Comparison of ENCODE assay signal across 28 cellular contexts in the genomic region with DNA sequence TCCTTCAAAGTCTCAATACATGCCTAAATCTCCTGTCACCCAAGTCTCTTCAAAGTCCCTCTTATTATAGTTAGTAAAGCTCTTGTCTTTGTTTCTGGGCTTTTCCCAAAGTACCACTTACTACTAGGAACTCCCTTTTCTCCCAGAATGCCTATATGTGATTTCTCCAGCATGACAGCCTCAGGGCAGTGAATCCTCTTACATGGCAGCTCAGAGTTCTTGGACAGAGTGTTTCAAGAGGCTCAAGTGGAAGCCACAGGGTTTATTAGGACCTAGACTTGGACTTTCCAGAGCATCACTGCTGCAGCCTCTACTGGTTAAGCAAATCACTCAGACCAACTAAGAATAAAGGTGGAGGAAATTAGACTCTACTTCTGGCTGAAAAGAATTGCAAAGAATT.
"Had no signal": no experiment of that assay in that cellular context is flagged by ENCODE, and none has a peak within 500 bp of the region (broad histone marks: within the 10 kb centered on the region; RNA-seq: fewer than 3 reads in every experiment).

No MANE protein-coding gene starts in this region.

- H3K27ac Mint-ChIP-seq: activated B cell treated with CpG ODN at 0.5 μM for 24 hours; activated CD4-positive, alpha-beta T cell treated with anti-CD3 and anti-CD28 coated beads for 36 hours; activated naive CD8-positive, alpha-beta T cell; activated T-cell treated with anti-CD3 and anti-CD28 coated beads, Interleukin-2, amount 50 U/mL, for 24 hours; activated T-helper 2 cell treated with anti-CD3 and anti-CD28 coated beads, Interferon-gamma antibody, Interleukin-2, Interleukin-4, amounts not matched to agents 10 μg/mL and 5 μg/mL and 100 μg/mL, durations not matched to agents 14 hours and 24 hours and 36 hours; immature natural killer cell; naive B cell; stimulated activated naive B cell treated with anti-CD40 and anti-IgM and Interleukin-4, amounts not matched to agents 10 μg/mL and 1 μg/mL and 100 μg/mL, for 72 hours had no signal

- H3K27ac ChIP-seq: adrenal gland, ascending aorta, brain microvascular endothelial cell, foreskin keratinocyte, hepatocyte, lower lobe of right lung, right lobe of liver, skin epidermis, transverse colon, vagina had no signal

- H3K4me3 Mint-ChIP-seq: activated B cell treated with CpG ODN at 0.5 μM for 24 hours; activated CD4-positive, alpha-beta T cell treated with anti-CD3 and anti-CD28 coated beads for 36 hours; activated naive CD8-positive, alpha-beta T cell; activated T-cell treated with anti-CD3 and anti-CD28 coated beads, Interleukin-2, amount 50 U/mL, for 24 hours; immature natural killer cell; naive B cell; stimulated activated naive B cell treated with anti-CD40 and anti-IgM and Interleukin-4, amounts not matched to agents 10 μg/mL and 1 μg/mL and 100 μg/mL, for 72 hours had no signal

- DNase-seq: activated B cell treated with CpG ODN at 0.5 μM for 24 hours; activated CD4-positive, alpha-beta T cell treated with anti-CD3 and anti-CD28 coated beads for 36 hours; activated CD4-positive, alpha-beta T cell treated with anti-CD3 and anti-CD28 coated beads, Interleukin-2, amount 50 U/mL, for 4 hours; activated CD8-positive, alpha-beta memory T cell treated with anti-CD3 and anti-CD28 coated beads for 24 hours; activated CD8-positive, alpha-beta memory T cell treated with anti-CD3 and anti-CD28 coated beads, Interleukin-2, amount 50 U/mL, for 4 hours; activated naive CD4-positive, alpha-beta T cell; activated T-cell treated with anti-CD3 and anti-CD28 coated beads, Interleukin-2, amount 50 U/mL, for 24 hours; adrenal gland; brain microvascular endothelial cell; caudate nucleus; dermis blood vessel endothelial cell; effector CD8-positive, alpha-beta T cell; foreskin keratinocyte; immature natural killer cell; lower lobe of right lung; naive B cell; posterior cingulate gyrus; right lobe of liver; stimulated activated CD8-positive, alpha-beta memory T cell treated with anti-CD3 and anti-CD28 coated beads, Interleukin-4, amount 100 ng/mL, for 48 hours; stimulated activated naive B cell treated with anti-CD40 and anti-IgM and Interleukin-4, amounts not matched to agents 10 μg/mL and 1 μg/mL and 100 μg/mL, for 72 hours; transverse colon had no signal

- H3K4me1 Mint-ChIP-seq: activated B cell treated with CpG ODN at 0.5 μM for 24 hours; activated CD4-positive, alpha-beta T cell treated with anti-CD3 and anti-CD28 coated beads for 36 hours; immature natural killer cell; naive B cell; stimulated activated naive B cell treated with anti-CD40 and anti-IgM and Interleukin-4, amounts not matched to agents 10 μg/mL and 1 μg/mL and 100 μg/mL, for 72 hours had no signal

- H3K36me3 Mint-ChIP-seq: activated naive CD8-positive, alpha-beta T cell; immature natural killer cell; naive B cell; stimulated activated naive B cell treated with anti-CD40 and anti-IgM and Interleukin-4, amounts not matched to agents 10 μg/mL and 1 μg/mL and 100 μg/mL, for 72 hours had no signal

- ATAC-seq: activated CD4-positive, alpha-beta T cell treated with anti-CD3 and anti-CD28 coated beads for 36 hours; foreskin keratinocyte; left lobe of liver; lower lobe of right lung; right lobe of liver; stimulated activated naive B cell treated with anti-CD40 and anti-IgM and Interleukin-4, amounts not matched to agents 10 μg/mL and 1 μg/mL and 100 μg/mL, for 72 hours had no signal

- H3K9me3 ChIP-seq: ascending aorta, lower lobe of right lung, right lobe of liver, transverse colon, vagina had no signal

- H3K27me3 ChIP-seq: adrenal gland, ascending aorta, brain microvascular endothelial cell, foreskin keratinocyte, hepatocyte, right lobe of liver, transverse colon, vagina had no signal

- H3K27me3 Mint-ChIP-seq: activated CD4-positive, alpha-beta T cell treated with anti-CD3 and anti-CD28 coated beads for 36 hours had no signal

- H3K4me3 ChIP-seq: adrenal gland, ascending aorta, hepatocyte, lower lobe of right lung, right lobe of liver, skin epidermis, transverse colon, vagina had no signal

- H3K9me3 Mint-ChIP-seq: activated B cell treated with CpG ODN at 0.5 μM for 24 hours; activated T-cell treated with anti-CD3 and anti-CD28 coated beads, Interleukin-2, amount 50 U/mL, for 24 hours; activated T-helper 2 cell treated with anti-CD3 and anti-CD28 coated beads, Interferon-gamma antibody, Interleukin-2, Interleukin-4, amounts not matched to agents 10 μg/mL and 5 μg/mL and 100 μg/mL, durations not matched to agents 14 hours and 24 hours and 36 hours; immature natural killer cell; naive B cell; stimulated activated naive B cell treated with anti-CD40 and anti-IgM and Interleukin-4, amounts not matched to agents 10 μg/mL and 1 μg/mL and 100 μg/mL, for 72 hours had no signal

- H3K36me3 ChIP-seq: adrenal gland, ascending aorta, brain microvascular endothelial cell, lower lobe of right lung, right lobe of liver, transverse colon, vagina had no signal

- H3K4me1 ChIP-seq: adrenal gland, ascending aorta, foreskin keratinocyte, lower lobe of right lung, right lobe of liver, transverse colon, vagina had no signal
